Comparison of ENCODE assay signal across 1 cellular context in the genomic region with DNA sequence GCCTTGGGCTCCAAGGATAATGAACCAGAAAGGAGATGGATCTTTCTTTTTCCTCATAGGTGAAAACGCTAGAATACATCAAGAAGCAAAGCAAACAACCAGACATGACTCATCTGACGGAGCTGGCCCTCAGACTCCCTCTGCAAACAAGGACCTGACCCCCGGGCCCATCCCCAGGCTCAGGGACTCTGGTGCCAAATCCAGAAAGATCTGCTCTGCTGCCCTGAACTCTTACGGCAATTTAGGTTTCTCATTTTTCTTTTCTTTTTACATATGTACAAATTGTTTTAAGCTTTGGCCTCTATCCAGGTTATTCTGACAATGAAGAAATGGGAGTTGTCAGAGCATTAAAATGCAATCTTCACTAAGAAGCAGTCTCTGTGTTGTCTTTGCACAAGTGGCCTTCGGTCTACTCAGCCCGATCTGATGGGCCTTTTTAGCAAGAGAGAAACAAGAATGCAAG.
A peak's percentile ranks its signal among the peaks of the same experiment; 100 is the strongest.
TF ChIP-seq lines count a peak whose summit lies in the region.

No MANE protein-coding gene starts in this region.

TF ChIP-seq in HepG2, 621 proteins besides CTCF, POLR2A, EP300 and RAD21 (continued from another document):
- TF ChIP-seq E2F2 (CRISPR knock-in tag; IDR thresholded peaks at IDR 0.05; ENCODE audit: borderline replicate concordance) (no peak), ZNF280B (CRISPR knock-in tag; IDR thresholded peaks at IDR 0.05; ENCODE audit: borderline replicate concordance) (no peak), KLF15 (CRISPR knock-in tag; IDR thresholded peaks at IDR 0.05; ENCODE audit: borderline replicate concordance) (no peak), ZNF24 (IDR thresholded peaks at IDR 0.05) (no peak), NCOA2 (CRISPR knock-in tag; IDR thresholded peaks at IDR 0.05) (0 out of 2 replicates have a peak, but pooled peaks have one; percentile 12), HNF4G (IDR thresholded peaks at IDR 0.05; ENCODE audit: borderline replicate concordance, low read depth, low read length) (0 out of 2 replicates have a peak, but pooled peaks have one; percentile 6), HNF4G (CRISPR knock-in tag; IDR thresholded peaks at IDR 0.05; ENCODE audit: borderline replicate concordance, low read depth) (no peak), ZNF547 (CRISPR knock-in tag; IDR thresholded peaks at IDR 0.05) (no peak), FLYWCH1 (CRISPR knock-in tag; IDR thresholded peaks at IDR 0.05) (no peak), ZFX (CRISPR knock-in tag; IDR thresholded peaks at IDR 0.05; ENCODE audit: low read depth) (0 out of 2 replicates have a peak, but pooled peaks have one; percentile 30), BORCS8-MEF2B (CRISPR knock-in tag; IDR thresholded peaks at IDR 0.05) (no peak), PAX8 (CRISPR knock-in tag; IDR thresholded peaks at IDR 0.05; ENCODE audit: borderline replicate concordance) (no peak), NR2F6 (IDR thresholded peaks at IDR 0.05) (peak; percentile 81), NR2F6 (CRISPR knock-in tag; IDR thresholded peaks at IDR 0.05) (peak; percentile 86), FOSL2 (CRISPR knock-in tag; IDR thresholded peaks at IDR 0.05) (peak; percentile 98), KAT8 (CRISPR knock-in tag; IDR thresholded peaks at IDR 0.05) (0 out of 2 replicates have a peak, but pooled peaks have one; percentile 29), KAT7 (CRISPR knock-in tag; IDR thresholded peaks at IDR 0.05; ENCODE audit: borderline replicate concordance) (no peak), DPF2 (CRISPR knock-in tag; IDR thresholded peaks at IDR 0.05; ENCODE audit: borderline replicate concordance, low read depth) (0 out of 2 replicates have a peak, but pooled peaks have one; percentile 43), AKNA (CRISPR knock-in tag; IDR thresholded peaks at IDR 0.05; ENCODE audit: borderline replicate concordance) (no peak), FOXA3 (CRISPR knock-in tag; IDR thresholded peaks at IDR 0.05) (peak; percentile 83), ZNF121 (CRISPR knock-in tag; IDR thresholded peaks at IDR 0.05) (peak; percentile 52; the same call in 1 of the 2 replicates)
- TF ChIP-seq, protein P1, sequence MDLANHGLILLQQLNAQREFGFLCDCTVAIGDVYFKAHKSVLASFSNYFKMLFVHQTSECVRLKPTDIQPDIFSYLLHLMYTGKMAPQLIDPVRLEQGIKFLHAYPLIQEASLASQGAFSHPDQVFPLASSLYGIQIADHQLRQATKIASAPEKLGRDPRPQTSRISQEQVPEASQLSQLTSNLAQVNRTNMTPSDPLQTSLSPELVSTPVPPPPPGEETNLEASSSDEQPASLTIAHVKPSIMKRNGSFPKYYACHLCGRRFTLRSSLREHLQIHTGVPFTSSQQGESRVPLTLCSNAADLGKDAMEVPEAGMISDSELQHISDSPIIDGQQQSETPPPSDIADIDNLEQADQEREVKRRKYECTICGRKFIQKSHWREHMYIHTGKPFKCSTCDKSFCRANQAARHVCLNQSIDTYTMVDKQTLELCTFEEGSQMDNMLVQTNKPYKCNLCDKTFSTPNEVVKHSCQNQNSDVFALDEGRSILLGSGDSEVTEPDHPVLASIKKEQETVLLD (CRISPR knock-in tag; IDR thresholded peaks at IDR 0.05; ENCODE audit: low read depth), result no peak
TF ChIP-seq in HepG2: peak in this region for 79.
